15 cellular contexts compared by ENCODE assay signal in the genomic region with DNA sequence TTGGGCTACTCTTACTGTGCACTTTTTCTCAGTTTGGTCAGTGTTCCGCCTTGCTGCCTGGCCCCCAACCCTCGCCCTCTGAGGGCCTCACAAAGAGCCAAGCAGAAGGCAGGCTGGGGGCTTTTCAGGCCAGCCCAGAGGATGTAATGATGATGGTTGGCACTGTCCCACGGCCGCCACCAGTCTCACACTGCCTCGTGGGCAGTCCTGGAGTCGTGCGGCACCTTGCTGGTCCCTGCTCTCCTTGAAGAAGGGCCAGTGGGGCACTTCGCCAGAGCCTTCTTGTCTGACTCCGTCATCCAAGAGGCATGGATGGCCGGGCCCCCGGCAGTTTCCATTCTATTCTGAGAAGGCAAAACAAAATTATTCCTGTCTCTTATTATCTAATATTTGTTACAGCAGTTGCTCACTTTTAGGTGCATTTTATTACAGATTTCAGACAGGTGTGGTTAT. TPM values are rescaled to one million over a fixed set of nuclear protein-coding genes. Genes with fewer than 3 reads are reported as not detected.
A peak's percentile ranks its signal among the peaks of the same experiment; 100 is the strongest.
DNase-seq lines count a peak whose midpoint lies in the region; ATAC-seq and TF ChIP-seq lines count a peak whose summit lies in the region.
"Had no signal": no experiment of that assay in that cellular context is flagged by ENCODE, and none has a peak within 500 bp of the region (broad histone marks: within the 10 kb centered on the region; RNA-seq: fewer than 3 reads in every experiment).

No MANE protein-coding gene starts in this region.

- peaks cover 15% of the 10 kb centered on the region for H3K79me2 ChIP-seq in trophoblast cell (ENCODE audit: control insufficient read depth, insufficient read depth, low read length, poor library complexity)

- TF ChIP-seq CTCF in cardiac fibroblast (IDR thresholded peaks at IDR 0.05; ENCODE audit: low read depth, low read length): no peak
- no peak for TF ChIP-seq CTCF in CD14-positive monocyte (IDR thresholded peaks at IDR 0.05)

- H2BK5ac ChIP-seq in trophoblast cell (ENCODE audit: low read depth, low read length, poor library complexity): peak overlapping the region; percentile 15

- no peak overlapping the region for H3K9ac ChIP-seq in BLaER1 treated with 17β-estradiol and CSF1 and Interleukin-3, amounts not matched to agents 10 nM and 100 nM
- no peak overlapping the region for H3K9ac ChIP-seq in trophoblast cell (ENCODE audit: low read length)

- peaks cover 56% of the 10 kb centered on the region for H3K4me1 Mint-ChIP-seq in CD14-positive monocyte

- no peak overlapping the region for H3K23ac ChIP-seq in trophoblast cell (ENCODE audit: low read length)

- WGBS in trophoblast cell (ENCODE audit: extremely low coverage, insufficient coverage, insufficient read length): no CpG with 5 or more reads among the region's 11 CpGs

- H2AK5ac ChIP-seq in trophoblast cell (ENCODE audit: low read length): no peak overlapping the region

- H3K4ac ChIP-seq in trophoblast cell (ENCODE audit: low read depth, low read length): peak overlapping the region; percentile 73

- H4K91ac ChIP-seq in trophoblast cell (ENCODE audit: low read depth, low read length): no peak overlapping the region

- H4K20me1 ChIP-seq in BLaER1 treated with 17β-estradiol and CSF1 and Interleukin-3, amounts not matched to agents 10 nM and 100 nM: peaks cover 75 to 100% (median 97%) of the 10 kb centered on the region in 11 experiments; a peak in 21 of 22 replicates

- H3K27me3 ChIP-seq in BLaER1 treated with 17β-estradiol and CSF1 and Interleukin-3, amounts not matched to agents 10 nM and 100 nM: no peaks in the 10 kb centered on the region
- H3K27me3 ChIP-seq in trophoblast cell (ENCODE audit: insufficient read depth, low read length): no peaks in the 10 kb centered on the region
- H3K27me3 ChIP-seq: gastroesophageal sphincter had no signal

- no peak overlapping the region; a peak in 1 of 22 replicates for H3K27ac ChIP-seq in BLaER1 treated with 17β-estradiol and CSF1 and Interleukin-3, amounts not matched to agents 10 nM and 100 nM
- H3K27ac ChIP-seq in trophoblast cell (ENCODE audit: low read depth, low read length): no peak overlapping the region

- H3K4me2 ChIP-seq in BLaER1 treated with 17β-estradiol and CSF1 and Interleukin-3, amounts not matched to agents 10 nM and 100 nM: peak overlapping the region; percentile 12 to 94 (median 77); a peak in 14 of 22 replicates
- H3K4me2 ChIP-seq in trophoblast cell (ENCODE audit: low read length): no peak overlapping the region

- no peaks in the 10 kb centered on the region for H3K79me1 ChIP-seq in trophoblast cell (ENCODE audit: low read length)

- no peak for ATAC-seq in HG02623 (IDR thresholded peaks at IDR 0.05; ENCODE audit: unreplicated experiment)
- ATAC-seq: gastroesophageal sphincter had no signal

- peak overlapping the region; percentile 46 for H3K18ac ChIP-seq in trophoblast cell (ENCODE audit: low read length)

- no peak overlapping the region for H3K4me3 Mint-ChIP-seq in CD14-positive monocyte
- H3K4me3 Mint-ChIP-seq: immature natural killer cell, T-helper 17 cell had no signal

- no peaks in the 10 kb centered on the region for H3K9me3 ChIP-seq in BLaER1 treated with 17β-estradiol and CSF1 and Interleukin-3, amounts not matched to agents 10 nM and 100 nM (replicated peaks in 1 of 11)
- H3K9me3 ChIP-seq in trophoblast cell (ENCODE audit: insufficient read depth, low read depth, low read length): no peaks in the 10 kb centered on the region
- H3K9me3 ChIP-seq: gastroesophageal sphincter had no signal

- peak overlapping the region; percentile 12 for H4K12ac ChIP-seq in trophoblast cell (ENCODE audit: low read depth, low read length)

- H3K27me3 Mint-ChIP-seq in CD14-positive monocyte (ENCODE audit: low read depth in 3 of 3): no peaks in the 10 kb centered on the region
- H3K27me3 Mint-ChIP-seq: T-helper 17 cell had no signal

- H3K14ac ChIP-seq in trophoblast cell (ENCODE audit: low read length): no peak overlapping the region

- H3K4me3 ChIP-seq in BLaER1 treated with 17β-estradiol and CSF1 and Interleukin-3, amounts not matched to agents 10 nM and 100 nM: no peak overlapping the region
- H3K4me3 ChIP-seq in cardiac fibroblast (replicated peaks in 1 of 2; ENCODE audit: low read depth in 2 of 2, low read length in 2 of 2) (no peak overlapping the region), trophoblast cell (ENCODE audit: low read depth, low read length) (no peak overlapping the region)
- H3K4me3 ChIP-seq: gastroesophageal sphincter had no signal

- H3K36me3 ChIP-seq in BLaER1 treated with 17β-estradiol and CSF1 and Interleukin-3, amounts not matched to agents 10 nM and 100 nM: peaks cover 19 to 69% (median 48%) of the 10 kb centered on the region in 11 experiments
- H3K36me3 ChIP-seq in trophoblast cell (ENCODE audit: control insufficient read depth in 1 of 2, insufficient read depth in 2 of 2, low read length in 2 of 2): peaks cover 23 to 25% of the 10 kb centered on the region in 2 experiments

- H3K27ac Mint-ChIP-seq in CD14-positive monocyte: peak overlapping the region in 1 of 7 donors; percentile 32

- peaks cover 25 to 54% of the 10 kb centered on the region in 2 donors for H3K36me3 Mint-ChIP-seq in CD14-positive monocyte

- peaks cover 66 to 89% (median 82%) of the 10 kb centered on the region in 10 experiments for H3K4me1 ChIP-seq in BLaER1 treated with 17β-estradiol and CSF1 and Interleukin-3, amounts not matched to agents 10 nM and 100 nM
- H3K4me1 ChIP-seq in trophoblast cell (ENCODE audit: control insufficient read depth in 1 of 2, insufficient read depth in 2 of 2, low read length in 2 of 2): peaks cover 3 to 5% of the 10 kb centered on the region in 2 experiments

- H3K9me3 Mint-ChIP-seq in CD14-positive monocyte: no peaks in the 10 kb centered on the region
- H3K9me3 Mint-ChIP-seq: immature natural killer cell had no signal

- H2BK120ac ChIP-seq in trophoblast cell (ENCODE audit: insufficient read depth, low read length, poor library complexity): no peak overlapping the region

- DNase-seq in EH (ENCODE audit: low read depth) (peak; percentile 29), cardiac fibroblast (ENCODE audit: low read depth in 2 of 2) (peak; percentile 52 to 55), trophoblast cell (no peak), CD14-positive monocyte (ENCODE audit: low spot score) (no peak), DMS114 treated with DMSO at 0.1 percent for 48 hours (lab: John Stamatoyannopoulos, UW; ENCODE audit: unreplicated experiment) (no peak)
- DNase-seq: activated effector memory CD4-positive, alpha-beta T cell treated with anti-CD3 and anti-CD28 coated beads, Interleukin-2, amount 50 U/mL, for 16 hours; COR-L47; GF-D8; immature natural killer cell; NCI-H187; NCI-H524 treated with DMSO at 0.1 percent for 48 hours; T-helper 17 cell had no signal

- H2AFZ ChIP-seq in trophoblast cell (ENCODE audit: insufficient read depth, low read length, poor library complexity): no peak overlapping the region

- no peak overlapping the region for H4K8ac ChIP-seq in trophoblast cell (ENCODE audit: low read depth, low read length)

- intact Hi-C loops in CD14-positive monocyte (cut with micrococcal nuclease): no loop called here

- H2BK12ac ChIP-seq in trophoblast cell (ENCODE audit: low read length): no peak overlapping the region

RNA-seq across cellular contexts. Expression of a gene that starts 21.0 kb away (rescaled TPM):
- 27.5 and 27.8 TPM in 2 replicates for polyA plus RNA-seq in trophoblast cell (2013)
- polyA plus RNA-seq in CD14-positive monocyte: under 1 TPM; 0.17 to 0.44 TPM

Comparison
In these comparisons a context has a peak if more than half of its experiments do, and no peak if none do; other contexts are left out.
1. DNase-seq: peak in EH (single experiment) and cardiac fibroblast (2 of 2); none in trophoblast cell (0 of 2), CD14-positive monocyte (single experiment) and DMS114 treated with DMSO at 0.1 percent for 48 hours (single experiment).